Comparison of ENCODE assay signal across 33 cellular contexts in genomic region chr3:6580808-6581207, GRCh38.
"Had no signal": no experiment of that assay in that cellular context is flagged by ENCODE, and none has a peak within 500 bp of the region (broad histone marks: within the 10 kb centered on the region; RNA-seq: fewer than 3 reads in every experiment).

No MANE protein-coding gene starts in this region.

- H3K9me3 ChIP-seq: adrenal gland, ascending aorta, body of pancreas, breast epithelium had no signal

- H3K27me3 ChIP-seq: adrenal gland, ascending aorta, body of pancreas, brain microvascular endothelial cell, breast epithelium, cardiac muscle cell had no signal

- H3K27ac ChIP-seq: adrenal gland, ascending aorta, body of pancreas, brain microvascular endothelial cell, breast epithelium, cardiac muscle cell had no signal

- FAIRE-seq: astrocyte, bronchial epithelial cell had no signal

- H3K4me3 ChIP-seq: adrenal gland, ascending aorta, body of pancreas, breast epithelium, cardiac muscle cell had no signal

- H3K4me1 ChIP-seq: adrenal gland, ascending aorta, body of pancreas, breast epithelium had no signal

- DNase-seq: activated effector memory CD4-positive, alpha-beta T cell treated with anti-CD3 and anti-CD28 coated beads, Interleukin-2, amount 50 U/mL, for 16 hours; activated effector memory CD4-positive, alpha-beta T cell treated with Interleukin-2 at 50 U/mL for 16 hours; activated gamma-delta T cell; activated gamma-delta T cell treated with Interleukin-2 at 50 U/mL for 16 hours; activated naive CD4-positive, alpha-beta T cell; activated naive CD4-positive, alpha-beta T cell treated with anti-CD3 and anti-CD28 coated beads for 36 hours; activated naive CD4-positive, alpha-beta T cell treated with anti-CD3 and anti-CD28 coated beads, Interleukin-2, amount 10 ng/mL, durations not matched to agents 7 days and 5 days; activated naive CD4-positive, alpha-beta T cell treated with anti-CD3 and anti-CD28 coated beads, Interleukin-2, amount 50 U/mL, for 16 hours; activated naive CD4-positive, alpha-beta T cell treated with Interleukin-2 at 50 U/mL for 16 hours; activated naive CD8-positive, alpha-beta T cell treated with anti-CD3 and anti-CD28 coated beads for 36 hours; activated naive CD8-positive, alpha-beta T cell treated with anti-CD3 and anti-CD28 coated beads, Interleukin-2, amount 10 ng/mL, durations not matched to agents 7 days and 5 days; activated naive CD8-positive, alpha-beta T cell treated with anti-CD3 and anti-CD28 coated beads, Interleukin-2, amount 50 U/mL, for 24 hours; activated T-cell treated with anti-CD3 and anti-CD28 coated beads, Interleukin-2, amount 50 U/mL, for 24 hours; activated T-cell treated with anti-CD3 and anti-CD28 coated beads, Interleukin-2, amount 50 U/mL, for 4 hours; activated T-cell treated with anti-CD3 and anti-CD28 coated beads, Interleukin-2, amount 50 U/mL, for 48 hours; activated T-cell treated with anti-CD3 and anti-CD28 coated beads, Interleukin-2, amount 50 U/mL, for 72 hours; adrenal gland; amniotic stem cell; amygdala; anterior cingulate cortex; aorta; body of pancreas; brain microvascular endothelial cell; caudate nucleus; central memory CD4-positive, alpha-beta T cell; cerebellar nuclear complex had no signal

- H3K36me3 ChIP-seq: adrenal gland, ascending aorta, brain microvascular endothelial cell, breast epithelium, cardiac muscle cell had no signal

- ATAC-seq: activated naive CD4-positive, alpha-beta T cell treated with anti-CD3 and anti-CD28 coated beads, Interleukin-2, amount 50 U/mL, for 72 hours; activated naive CD8-positive, alpha-beta T cell treated with anti-CD3 and anti-CD28 coated beads, Interleukin-2, amount 50 U/mL, for 24 hours; activated T-cell treated with anti-CD3 and anti-CD28 coated beads, Interleukin-2, amount 50 U/mL, for 4 hours; activated T-cell treated with anti-CD3 and anti-CD28 coated beads, Interleukin-2, amount 50 U/mL, for 72 hours; activated T-helper 17 cell treated with anti-CD3 and anti-CD28 coated beads, Interleukin-2, amount 50 U/mL, for 72 hours; body of pancreas had no signal
